20 cellular contexts compared by ENCODE assay signal in genomic region chr10:920450-920849, GRCh38. TPM values are rescaled to one million over a fixed set of nuclear protein-coding genes. Genes with fewer than 3 reads are reported as not detected.
A peak's percentile ranks its signal among the peaks of the same experiment; 100 is the strongest.
DNase-seq lines count a peak whose midpoint lies in the region; ATAC-seq and TF ChIP-seq lines count a peak whose summit lies in the region.
"Had no signal": no experiment of that assay in that cellular context is flagged by ENCODE, and none has a peak within 500 bp of the region (broad histone marks: within the 10 kb centered on the region; RNA-seq: fewer than 3 reads in every experiment).

No MANE protein-coding gene starts in this region.

- H3K9me3 ChIP-seq in heart left ventricle (no peaks in the 10 kb centered on the region), osteoblast (ENCODE audit: low read depth, low read length) (no peaks in the 10 kb centered on the region)
- H3K9me3 ChIP-seq: BE2C had no signal

- peaks cover 0 to 12% (median 0%) of the 10 kb centered on the region in 9 donors for H3K36me3 ChIP-seq in heart left ventricle
- H3K36me3 ChIP-seq in osteoblast (ENCODE audit: insufficient read depth, low read length): peaks cover 8% of the 10 kb centered on the region

- WGBS in heart left ventricle, 4 donors: 57 to 66% (median 59%) methylated on average over 3 of the region's 3 CpGs

- H3K79me2 ChIP-seq in osteoblast (ENCODE audit: insufficient read depth, low read length): peaks cover 92% of the 10 kb centered on the region

- H3K27me3 ChIP-seq in heart left ventricle: no peaks in the 10 kb centered on the region
- H3K27me3 ChIP-seq in osteoblast (ENCODE audit: insufficient read depth, low read length): no peaks in the 10 kb centered on the region
- H3K27me3 ChIP-seq: BE2C had no signal

- DNase-seq in natural killer cell (no peak), heart left ventricle (no peak), osteoblast (ENCODE audit: insufficient read length, low spot score, missing footprints) (no peak), mesenteric fat pad (ENCODE audit: low spot score) (no peak)
- no peak for DNase-seq in natural killer cell treated with Interleukin-12 subunit alpha and Interleukin-12 subunit beta and Interleukin-15 and Interleukin-18, amount 100 ng/mL, for 72 hours (ENCODE audit: low spot score)
- no peak for DNase-seq in activated T-helper 2 cell treated with anti-CD3 and anti-CD28 coated beads, Interferon-gamma antibody, Interleukin-2, Interleukin-4, amounts not matched to agents 10 μg/mL and 5 μg/mL and 100 μg/mL, durations not matched to agents 14 hours and 24 hours and 36 hours (ENCODE audit: low spot score)
- DNase-seq: ACHN; BE2C; C1 segment of cervical spinal cord; CD4-positive, CD25-positive, alpha-beta regulatory T cell; CD8-positive, alpha-beta memory T cell; COR-L47; DMS 273 treated with DMSO at 0.1 percent for 48 hours; DMS53; DND-41; EL; HCEC 1CT had no signal

- no peaks in the 10 kb centered on the region for H3K9me3 Mint-ChIP-seq in natural killer cell
- no peaks in the 10 kb centered on the region for H3K9me3 Mint-ChIP-seq in natural killer cell treated with Interleukin-12 subunit alpha and Interleukin-12 subunit beta and Interleukin-15 and Interleukin-18, amount 100 ng/mL, for 72 hours
- H3K9me3 Mint-ChIP-seq in activated T-helper 2 cell treated with anti-CD3 and anti-CD28 coated beads, Interferon-gamma antibody, Interleukin-2, Interleukin-4, amounts not matched to agents 10 μg/mL and 5 μg/mL and 100 μg/mL, durations not matched to agents 14 hours and 24 hours and 36 hours: no peaks in the 10 kb centered on the region
- H3K9me3 Mint-ChIP-seq: CD4-positive, CD25-positive, alpha-beta regulatory T cell; CD8-positive, alpha-beta memory T cell; GM23338 had no signal

- H3K4me1 ChIP-seq in heart left ventricle (peaks cover 0 to 41% (median 19%) of the 10 kb centered on the region in 12 donors), osteoblast (ENCODE audit: insufficient read depth, low read length) (peaks cover 21% of the 10 kb centered on the region)
- H3K4me1 ChIP-seq: BE2C had no signal

- ATAC-seq in natural killer cell (no peak), heart left ventricle (peak in 3 of 4 donors; percentile 39 to 45 (median 43)), GM19452 (IDR thresholded peaks at IDR 0.05; ENCODE audit: unreplicated experiment) (no peak)
- ATAC-seq in natural killer cell treated with Interleukin-12 subunit alpha and Interleukin-12 subunit beta and Interleukin-15 and Interleukin-18, amount 100 ng/mL, for 72 hours: no peak
- ATAC-seq: GM12878, GM23338 had no signal

- H3K27ac ChIP-seq in heart left ventricle (peak overlapping the region in 2 of 12 donors; percentile 0 to 8), osteoblast (ENCODE audit: low read depth, low read length) (peak overlapping the region; percentile 41)

- H2AFZ ChIP-seq in osteoblast (ENCODE audit: low read length): no peak overlapping the region
- H2AFZ ChIP-seq: GM23338 had no signal

- H3K4me3 ChIP-seq in heart left ventricle (no peak overlapping the region), osteoblast (ENCODE audit: insufficient read depth, low read length) (no peak overlapping the region)
- H3K4me3 ChIP-seq: GM12878, GM23338 had no signal

- H3K4me1 Mint-ChIP-seq in natural killer cell: peaks cover 42% of the 10 kb centered on the region in 2 donors
- H3K4me1 Mint-ChIP-seq in natural killer cell treated with Interleukin-12 subunit alpha and Interleukin-12 subunit beta and Interleukin-15 and Interleukin-18, amount 100 ng/mL, for 72 hours (ENCODE audit: low read depth in 2 of 2): peaks cover 32 to 35% of the 10 kb centered on the region in 2 donors
- peaks cover 12% of the 10 kb centered on the region for H3K4me1 Mint-ChIP-seq in activated T-helper 2 cell treated with anti-CD3 and anti-CD28 coated beads, Interferon-gamma antibody, Interleukin-2, Interleukin-4, amounts not matched to agents 10 μg/mL and 5 μg/mL and 100 μg/mL, durations not matched to agents 14 hours and 24 hours and 36 hours (ENCODE audit: low read depth)

- H3K27me3 Mint-ChIP-seq in natural killer cell (ENCODE audit: low read depth in 2 of 2): no peaks in the 10 kb centered on the region
- H3K27me3 Mint-ChIP-seq in natural killer cell treated with Interleukin-12 subunit alpha and Interleukin-12 subunit beta and Interleukin-15 and Interleukin-18, amount 100 ng/mL, for 72 hours: no peaks in the 10 kb centered on the region
- no peaks in the 10 kb centered on the region for H3K27me3 Mint-ChIP-seq in activated T-helper 2 cell treated with anti-CD3 and anti-CD28 coated beads, Interferon-gamma antibody, Interleukin-2, Interleukin-4, amounts not matched to agents 10 μg/mL and 5 μg/mL and 100 μg/mL, durations not matched to agents 14 hours and 24 hours and 36 hours (ENCODE audit: low read depth)
- H3K27me3 Mint-ChIP-seq: CD4-positive, CD25-positive, alpha-beta regulatory T cell; CD8-positive, alpha-beta memory T cell had no signal

- peak overlapping the region; percentile 52 to 64 for H3K27ac Mint-ChIP-seq in natural killer cell
- no peak overlapping the region for H3K27ac Mint-ChIP-seq in natural killer cell treated with Interleukin-12 subunit alpha and Interleukin-12 subunit beta and Interleukin-15 and Interleukin-18, amount 100 ng/mL, for 72 hours
- no peak overlapping the region for H3K27ac Mint-ChIP-seq in activated T-helper 2 cell treated with anti-CD3 and anti-CD28 coated beads, Interferon-gamma antibody, Interleukin-2, Interleukin-4, amounts not matched to agents 10 μg/mL and 5 μg/mL and 100 μg/mL, durations not matched to agents 14 hours and 24 hours and 36 hours
- H3K27ac Mint-ChIP-seq: GM23338 had no signal

- H3K4me2 ChIP-seq in osteoblast (ENCODE audit: insufficient read depth, low read length): peak overlapping the region; percentile 15
- H3K4me2 ChIP-seq: GM23338 had no signal

- H4K20me1 ChIP-seq in osteoblast (ENCODE audit: insufficient read depth, low read length): peaks cover 67% of the 10 kb centered on the region

- TF ChIP-seq POLR2A in heart left ventricle (IDR thresholded peaks at IDR 0.05): no peak

- no peak overlapping the region for H3K4me3 Mint-ChIP-seq in natural killer cell
- no peak overlapping the region for H3K4me3 Mint-ChIP-seq in natural killer cell treated with Interleukin-12 subunit alpha and Interleukin-12 subunit beta and Interleukin-15 and Interleukin-18, amount 100 ng/mL, for 72 hours
- no peak overlapping the region for H3K4me3 Mint-ChIP-seq in activated T-helper 2 cell treated with anti-CD3 and anti-CD28 coated beads, Interferon-gamma antibody, Interleukin-2, Interleukin-4, amounts not matched to agents 10 μg/mL and 5 μg/mL and 100 μg/mL, durations not matched to agents 14 hours and 24 hours and 36 hours (ENCODE audit: low read depth)
- H3K4me3 Mint-ChIP-seq: CD4-positive, CD25-positive, alpha-beta regulatory T cell; CD8-positive, alpha-beta memory T cell; GM23338 had no signal

- H3K36me3 Mint-ChIP-seq in natural killer cell: no peaks in the 10 kb centered on the region
- H3K36me3 Mint-ChIP-seq in natural killer cell treated with Interleukin-12 subunit alpha and Interleukin-12 subunit beta and Interleukin-15 and Interleukin-18, amount 100 ng/mL, for 72 hours: no peaks in the 10 kb centered on the region
- H3K36me3 Mint-ChIP-seq in activated T-helper 2 cell treated with anti-CD3 and anti-CD28 coated beads, Interferon-gamma antibody, Interleukin-2, Interleukin-4, amounts not matched to agents 10 μg/mL and 5 μg/mL and 100 μg/mL, durations not matched to agents 14 hours and 24 hours and 36 hours (ENCODE audit: low read depth): peaks cover 38% of the 10 kb centered on the region

- TF ChIP-seq CTCF in natural killer cell (IDR thresholded peaks at IDR 0.05) (no peak), heart left ventricle (IDR thresholded peaks at IDR 0.05) (no peak), osteoblast (IDR thresholded peaks at IDR 0.05; ENCODE audit: extremely low read depth, low read depth, low read length) (no peak)

- intact Hi-C loops in natural killer cell (cut with micrococcal nuclease): no loop called here
- intact Hi-C loops in heart left ventricle (cut with DNase I): loop anchor here in 1 of 10 donors (10.0 kb wide), 1 partner anchor 106 kb away; no protein-coding TSS in a partner anchor
- intact Hi-C loops in activated T-helper 2 cell treated with anti-CD3 and anti-CD28 coated beads, Interferon-gamma antibody, Interleukin-2, Interleukin-4, amounts not matched to agents 10 μg/mL and 5 μg/mL and 100 μg/mL, durations not matched to agents 14 hours and 24 hours and 36 hours (cut with micrococcal nuclease): no loop called here

RNA-seq across cellular contexts. Expression of gene LARP4B, which starts 11.1 kb away (rescaled TPM):
- total RNA-seq in natural killer cell (10 to 100 TPM; 75.5 to 95.4 (median 90.2) TPM), heart left ventricle (10 to 100 TPM; 26.8 to 81.1 (median 64.8) TPM), osteoblast (44.5 and 46.0 TPM in 2 replicates), mesenteric fat pad (74.7 TPM)
- 100 to 1,000 TPM; 130 to 242 TPM for total RNA-seq in natural killer cell treated with Interleukin-12 subunit alpha and Interleukin-12 subunit beta and Interleukin-15 and Interleukin-18, amount 100 ng/mL, for 72 hours
- 10 to 100 TPM; 20.1 to 23.1 TPM for polyA plus RNA-seq in heart left ventricle
- 137 and 152 TPM in 2 replicates for total RNA-seq in activated T-helper 2 cell treated with anti-CD3 and anti-CD28 coated beads, Interferon-gamma antibody, Interleukin-2, Interleukin-4, amounts not matched to agents 10 μg/mL and 5 μg/mL and 100 μg/mL, durations not matched to agents 14 hours and 24 hours and 36 hours

Comparison
In these comparisons a context has a peak if more than half of its experiments do, and no peak if none do; other contexts are left out.
1. H3K27ac Mint-ChIP-seq: peak in natural killer cell (2 of 2); none in natural killer cell treated with Interleukin-12 subunit alpha and Interleukin-12 subunit beta and Interleukin-15 and Interleukin-18, amount 100 ng/mL, for 72 hours (0 of 2) and activated T-helper 2 cell treated with anti-CD3 and anti-CD28 coated beads, Interferon-gamma antibody, Interleukin-2, Interleukin-4, amounts not matched to agents 10 μg/mL and 5 μg/mL and 100 μg/mL, durations not matched to agents 14 hours and 24 hours and 36 hours (single experiment).
2. ATAC-seq: peak in heart left ventricle (3 of 4); none in natural killer cell (0 of 3), natural killer cell treated with Interleukin-12 subunit alpha and Interleukin-12 subunit beta and Interleukin-15 and Interleukin-18, amount 100 ng/mL, for 72 hours (0 of 2) and GM19452 (single experiment).